Comparison of ENCODE assay signal across 4 cellular contexts in the genomic region with DNA sequence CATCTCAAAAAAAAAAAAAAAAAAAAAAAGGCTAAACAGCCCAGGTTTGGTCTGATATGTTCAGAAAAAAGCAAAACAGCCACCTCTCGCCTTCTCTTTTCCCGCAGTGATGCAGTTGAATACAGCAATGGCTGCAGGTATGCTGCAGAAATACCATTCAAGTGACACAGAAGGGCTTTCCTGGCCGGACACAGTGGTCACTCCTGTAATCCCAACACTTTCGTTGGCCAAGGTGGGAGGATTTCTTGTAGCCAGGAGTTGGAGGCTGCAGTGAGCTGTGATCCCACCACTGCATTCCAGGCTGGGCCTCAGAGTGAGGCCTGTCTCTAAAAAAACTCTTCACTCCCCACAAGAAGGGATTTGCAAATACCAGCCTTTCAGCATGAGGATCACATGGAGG. TPM values are rescaled to one million over a fixed set of nuclear protein-coding genes. Genes with fewer than 3 reads are reported as not detected.
"Had no signal": no experiment of that assay in that cellular context is flagged by ENCODE, and none has a peak within 500 bp of the region (broad histone marks: within the 10 kb centered on the region; RNA-seq: fewer than 3 reads in every experiment).

No MANE protein-coding gene starts in this region.

RNA-seq across cellular contexts. Expression of a gene that starts 29.6 kb away (rescaled TPM):
- total RNA-seq: GM23248, HFFc6, HT1080 had no signal
- polyA plus RNA-seq: GM23248, HepG2 had no signal
